Comparison of ENCODE assay signal across 18 cellular contexts in the genomic region with DNA sequence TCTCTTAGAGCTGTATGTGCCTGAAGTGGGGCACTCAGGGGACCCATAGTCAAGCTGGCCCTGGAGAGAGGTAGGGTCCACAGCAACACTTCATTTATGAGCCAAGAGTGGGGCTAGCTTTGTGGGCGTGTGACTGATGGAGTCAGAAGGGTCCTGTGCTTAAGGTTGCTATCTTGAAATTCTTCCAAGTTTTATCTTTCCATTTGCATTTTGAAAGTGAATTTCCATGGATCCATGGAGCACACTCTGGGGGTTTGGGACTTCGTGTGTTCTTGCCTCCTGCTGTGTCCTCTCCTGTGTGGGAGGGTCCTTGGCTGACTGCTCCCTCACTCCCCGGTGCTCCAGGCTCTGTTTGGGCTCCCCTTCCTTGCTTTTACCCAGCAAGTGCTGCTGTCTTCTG. TPM values are rescaled to one million over a fixed set of nuclear protein-coding genes. Genes with fewer than 3 reads are reported as not detected.
"Had no signal": no experiment of that assay in that cellular context is flagged by ENCODE, and none has a peak within 500 bp of the region (broad histone marks: within the 10 kb centered on the region; RNA-seq: fewer than 3 reads in every experiment).

No MANE protein-coding gene starts in this region.

- H3K4me3 Mint-ChIP-seq: central memory CD8-positive, alpha-beta T cell; endodermal cell; mesothelial cell of epicardium; natural killer cell had no signal

- H3K27me3 ChIP-seq: heart left ventricle, upper lobe of left lung, uterus had no signal

- H3K4me1 Mint-ChIP-seq: central memory CD8-positive, alpha-beta T cell; natural killer cell had no signal

- H3K36me3 ChIP-seq: heart left ventricle, upper lobe of left lung, uterus had no signal

- FAIRE-seq: endothelial cell of umbilical vein, small intestine had no signal

- H3K36me3 Mint-ChIP-seq: mesothelial cell of epicardium, natural killer cell had no signal

- H3K27ac ChIP-seq: upper lobe of left lung, uterus had no signal

- ATAC-seq: natural killer cell had no signal

- DNase-seq: dermis blood vessel endothelial cell; endodermal cell; erythroblast; foreskin melanocyte; heart left ventricle; hippocampal formation; kidney glomerular epithelial cell; mammary epithelial cell; natural killer cell; right cardiac atrium; small intestine; stimulated activated CD4-positive, alpha-beta T cell treated with anti-CD3 and anti-CD28 coated beads, Interleukin-12 subunit alpha, Interleukin-12 subunit beta, amount 100 ng/mL, for 4 hours; stimulated activated naive CD4-positive, alpha-beta T cell treated with Interleukin-2 at 50 U/mL for 16 hours; uterus had no signal

- H3K9me3 Mint-ChIP-seq: central memory CD8-positive, alpha-beta T cell; endodermal cell; mesothelial cell of epicardium; natural killer cell had no signal

- H3K27ac Mint-ChIP-seq: endodermal cell, mesothelial cell of epicardium, natural killer cell had no signal

- H3K4me3 ChIP-seq: heart left ventricle, upper lobe of left lung, uterus had no signal

- H3K9me3 ChIP-seq: heart left ventricle, upper lobe of left lung, uterus had no signal

- H3K4me1 ChIP-seq: upper lobe of left lung, uterus had no signal

RNA-seq across cellular contexts. Expression of a gene that starts 50.8 kb away (rescaled TPM):
- total RNA-seq: natural killer cell had no signal
